27 cellular contexts compared by ENCODE assay signal in genomic region chr5:28807230-28807629, GRCh38.
DNase-seq lines count a peak whose midpoint lies in the region; ATAC-seq, FAIRE-seq and TF ChIP-seq lines count a peak whose summit lies in the region.
"Had no signal": no experiment of that assay in that cellular context is flagged by ENCODE, and none has a peak within 500 bp of the region (broad histone marks: within the 10 kb centered on the region; RNA-seq: fewer than 3 reads in every experiment).

No MANE protein-coding gene starts in this region.

- H3K27me3 Mint-ChIP-seq in natural killer cell (ENCODE audit: low read depth in 2 of 2), result no peaks in the 10 kb centered on the region
- H3K27me3 Mint-ChIP-seq: activated T-cell treated with anti-CD3 and anti-CD28 coated beads, Interleukin-2, amount 50 U/mL, for 24 hours; B cell; IgD-negative memory B cell had no signal

- no peak for TF ChIP-seq CTCF in fibroblast of villous mesenchyme (IDR thresholded peaks at IDR 0.05; ENCODE audit: insufficient read depth, low read depth, low read length)
- no peak for TF ChIP-seq CTCF in natural killer cell (IDR thresholded peaks at IDR 0.05)

- peaks cover 2 to 7% of the 10 kb centered on the region in 2 donors for H3K9me3 Mint-ChIP-seq in natural killer cell
- H3K9me3 Mint-ChIP-seq: GM23338 had no signal

- no peak overlapping the region for H3K4me3 ChIP-seq in fibroblast of villous mesenchyme (ENCODE audit: low read depth, low read length)
- H3K4me3 ChIP-seq: GM23338, lung, spleen, tibial artery had no signal

- H3K4me3 Mint-ChIP-seq in natural killer cell, result no peak overlapping the region
- H3K4me3 Mint-ChIP-seq: activated T-cell treated with anti-CD3 and anti-CD28 coated beads, Interleukin-2, amount 50 U/mL, for 24 hours; B cell; GM23338; IgD-negative memory B cell had no signal

- H3K4me1 Mint-ChIP-seq in natural killer cell, result no peaks in the 10 kb centered on the region
- H3K4me1 Mint-ChIP-seq: B cell, GM23338, IgD-negative memory B cell had no signal

- DNase-seq in HTR-8/SVneo (ENCODE audit: insufficient read length, low spot score) (peak; percentile 73), SW 1271 (lab: John Stamatoyannopoulos, UW) (peak; percentile 38 to 74), fibroblast of villous mesenchyme (ENCODE audit: low read depth) (peak; percentile 17), urothelium cell line (ENCODE audit: low spot score) (peak; percentile 27), natural killer cell (no peak)
- DNase-seq: activated CD8-positive, alpha-beta memory T cell treated with anti-CD3 and anti-CD28 coated beads for 24 hours; activated T-cell treated with anti-CD3 and anti-CD28 coated beads, Interleukin-2, amount 50 U/mL, for 24 hours; anterior cingulate cortex; cerebellar nuclear complex; erythroblast; foreskin melanocyte; MM.1S; NCI-H1436; NCI-H524 treated with DMSO at 0.1 percent for 48 hours; nucleus accumbens; spleen; stimulated activated CD4-positive, alpha-beta T cell treated with anti-CD3 and anti-CD28 coated beads, Interleukin-4, amount 100 ng/mL, for 1 hour; stimulated activated naive CD8-positive, alpha-beta T cell treated with anti-CD3 and anti-CD28 coated beads, Interleukin-15, Interleukin-2, amounts not matched to agents 100 U/mL and 50 U/mL, for 24 hours; tibial artery had no signal

- H3K27ac Mint-ChIP-seq in natural killer cell, result no peak overlapping the region
- H3K27ac Mint-ChIP-seq: activated T-cell treated with anti-CD3 and anti-CD28 coated beads, Interleukin-2, amount 50 U/mL, for 24 hours; B cell; GM23338 had no signal

- intact Hi-C loops in natural killer cell (cut with micrococcal nuclease), result no loop called here

- no peaks in the 10 kb centered on the region for H3K36me3 Mint-ChIP-seq in natural killer cell

- FAIRE-seq in HTR-8/SVneo (lab: Jason Lieb, UNC), result peak; percentile 68
- no peak for FAIRE-seq in urothelium cell line (lab: Jason Lieb, UNC)
- FAIRE-seq: keratinocyte had no signal

- ATAC-seq in GM21717 (IDR thresholded peaks at IDR 0.05; ENCODE audit: unreplicated experiment), result no peak
- no peak for ATAC-seq in GM21528 (IDR thresholded peaks at IDR 0.05; ENCODE audit: low FRiP score, unreplicated experiment)
- no peak for ATAC-seq in natural killer cell
- ATAC-seq: GM23338; Right ventricle myocardium inferior; stimulated activated naive CD8-positive, alpha-beta T cell treated with anti-CD3 and anti-CD28 coated beads, Interleukin-15, Interleukin-2, amounts not matched to agents 100 U/mL and 50 U/mL, for 24 hours had no signal
